In the genomic region with DNA sequence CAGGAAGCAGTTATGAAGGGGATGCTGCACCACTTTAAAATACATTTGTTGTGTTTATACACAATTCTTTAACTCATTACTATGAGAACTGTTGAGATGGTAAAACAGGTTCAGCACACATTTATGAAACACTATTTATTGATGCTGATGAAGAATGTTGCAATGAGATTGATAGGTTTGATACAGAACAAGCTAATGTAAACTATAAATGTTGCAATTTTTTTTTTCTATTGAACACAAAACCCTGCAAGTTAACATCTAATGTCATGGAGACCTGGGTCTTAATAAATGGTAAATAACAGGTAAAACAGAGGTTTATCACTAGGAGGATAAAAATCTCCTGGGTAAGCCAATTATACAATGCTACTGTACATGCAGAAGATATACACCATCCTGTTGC, we compare ENCODE assay signal across 1 cellular context.
TF ChIP-seq lines count a peak whose summit lies in the region.

No MANE protein-coding gene starts in this region.

TF ChIP-seq in HepG2, 621 proteins besides CTCF, POLR2A, EP300 and RAD21:
- TF ChIP-seq, protein P1, sequence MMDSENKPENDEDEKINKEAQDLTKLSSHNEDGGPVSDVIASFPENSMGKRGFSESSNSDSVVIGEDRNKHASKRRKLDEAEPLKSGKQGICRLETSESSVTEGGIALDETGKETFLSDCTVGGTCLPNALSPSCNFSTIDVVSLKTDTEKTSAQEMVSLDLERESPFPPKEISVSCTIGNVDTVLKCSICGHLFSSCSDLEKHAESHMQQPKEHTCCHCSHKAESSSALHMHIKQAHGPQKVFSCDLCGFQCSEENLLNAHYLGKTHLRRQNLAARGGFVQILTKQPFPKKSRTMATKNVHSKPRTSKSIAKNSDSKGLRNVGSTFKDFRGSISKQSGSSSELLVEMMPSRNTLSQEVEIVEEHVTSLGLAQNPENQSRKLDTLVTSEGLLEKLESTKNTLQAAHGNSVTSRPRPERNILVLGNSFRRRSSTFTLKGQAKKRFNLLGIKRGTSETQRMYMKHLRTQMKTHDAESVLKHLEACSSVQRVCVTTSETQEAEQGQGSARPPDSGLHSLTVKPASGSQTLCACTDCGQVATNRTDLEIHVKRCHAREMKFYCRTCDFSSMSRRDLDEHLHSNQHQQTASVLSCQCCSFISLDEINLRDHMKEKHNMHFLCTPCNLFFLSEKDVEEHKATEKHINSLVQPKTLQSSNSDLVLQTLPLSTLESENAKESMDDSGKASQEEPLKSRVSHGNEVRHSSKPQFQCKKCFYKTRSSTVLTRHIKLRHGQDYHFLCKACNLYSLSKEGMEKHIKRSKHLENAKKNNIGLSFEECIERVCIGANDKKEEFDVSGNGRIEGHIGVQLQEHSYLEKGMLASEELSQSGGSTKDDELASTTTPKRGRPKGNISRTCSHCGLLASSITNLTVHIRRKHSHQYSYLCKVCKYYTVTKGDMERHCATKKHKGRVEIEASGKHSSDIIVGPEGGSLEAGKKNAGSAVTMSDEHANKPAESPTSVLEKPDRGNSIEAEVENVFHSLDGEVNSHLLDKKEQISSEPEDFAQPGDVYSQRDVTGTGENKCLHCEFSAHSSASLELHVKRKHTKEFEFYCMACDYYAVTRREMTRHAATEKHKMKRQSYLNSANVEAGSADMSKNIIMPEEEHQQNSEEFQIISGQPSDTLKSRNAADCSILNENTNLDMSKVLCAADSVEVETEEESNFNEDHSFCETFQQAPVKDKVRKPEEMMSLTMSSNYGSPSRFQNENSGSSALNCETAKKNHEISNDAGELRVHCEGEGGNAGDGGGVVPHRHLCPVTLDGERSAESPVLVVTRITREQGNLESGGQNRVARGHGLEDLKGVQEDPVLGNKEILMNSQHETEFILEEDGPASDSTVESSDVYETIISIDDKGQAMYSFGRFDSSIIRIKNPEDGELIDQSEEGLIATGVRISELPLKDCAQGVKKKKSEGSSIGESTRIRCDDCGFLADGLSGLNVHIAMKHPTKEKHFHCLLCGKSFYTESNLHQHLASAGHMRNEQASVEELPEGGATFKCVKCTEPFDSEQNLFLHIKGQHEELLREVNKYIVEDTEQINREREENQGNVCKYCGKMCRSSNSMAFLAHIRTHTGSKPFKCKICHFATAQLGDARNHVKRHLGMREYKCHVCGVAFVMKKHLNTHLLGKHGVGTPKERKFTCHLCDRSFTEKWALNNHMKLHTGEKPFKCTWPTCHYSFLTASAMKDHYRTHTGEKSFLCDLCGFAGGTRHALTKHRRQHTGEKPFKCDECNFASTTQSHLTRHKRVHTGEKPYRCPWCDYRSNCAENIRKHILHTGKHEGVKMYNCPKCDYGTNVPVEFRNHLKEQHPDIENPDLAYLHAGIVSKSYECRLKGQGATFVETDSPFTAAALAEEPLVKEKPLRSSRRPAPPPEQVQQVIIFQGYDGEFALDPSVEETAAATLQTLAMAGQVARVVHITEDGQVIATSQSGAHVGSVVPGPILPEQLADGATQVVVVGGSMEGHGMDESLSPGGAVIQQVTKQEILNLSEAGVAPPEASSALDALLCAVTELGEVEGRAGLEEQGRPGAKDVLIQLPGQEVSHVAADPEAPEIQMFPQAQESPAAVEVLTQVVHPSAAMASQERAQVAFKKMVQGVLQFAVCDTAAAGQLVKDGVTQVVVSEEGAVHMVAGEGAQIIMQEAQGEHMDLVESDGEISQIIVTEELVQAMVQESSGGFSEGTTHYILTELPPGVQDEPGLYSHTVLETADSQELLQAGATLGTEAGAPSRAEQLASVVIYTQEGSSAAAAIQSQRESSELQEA (CRISPR knock-in tag; IDR thresholded peaks at IDR 0.05; ENCODE audit: not compliant biosample characterization): no peak
- no peak for TF ChIP-seq ADNP (CRISPR knock-in tag; IDR thresholded peaks at IDR 0.05)
